1 cellular context compared by ENCODE assay signal in genomic region chr14:77653473-77653872, GRCh38.
TF ChIP-seq lines count a peak whose summit lies in the region.

No MANE protein-coding gene starts in this region.

TF ChIP-seq in HepG2, 621 proteins besides CTCF, POLR2A, EP300 and RAD21:
- TF ChIP-seq, protein P1, sequence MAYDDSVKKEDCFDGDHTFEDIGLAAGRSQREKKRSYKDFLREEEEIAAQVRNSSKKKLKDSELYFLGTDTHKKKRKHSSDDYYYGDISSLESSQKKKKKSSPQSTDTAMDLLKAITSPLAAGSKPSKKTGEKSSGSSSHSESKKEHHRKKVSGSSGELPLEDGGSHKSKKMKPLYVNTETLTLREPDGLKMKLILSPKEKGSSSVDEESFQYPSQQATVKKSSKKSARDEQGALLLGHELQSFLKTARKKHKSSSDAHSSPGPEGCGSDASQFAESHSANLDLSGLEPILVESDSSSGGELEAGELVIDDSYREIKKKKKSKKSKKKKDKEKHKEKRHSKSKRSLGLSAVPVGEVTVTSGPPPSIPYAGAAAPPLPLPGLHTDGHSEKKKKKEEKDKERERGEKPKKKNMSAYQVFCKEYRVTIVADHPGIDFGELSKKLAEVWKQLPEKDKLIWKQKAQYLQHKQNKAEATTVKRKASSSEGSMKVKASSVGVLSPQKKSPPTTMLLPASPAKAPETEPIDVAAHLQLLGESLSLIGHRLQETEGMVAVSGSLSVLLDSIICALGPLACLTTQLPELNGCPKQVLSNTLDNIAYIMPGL (CRISPR knock-in tag; IDR thresholded peaks at IDR 0.05; ENCODE audit: borderline replicate concordance in 1 of 2, low read depth in 1 of 2) = peak in 1 of 2 experiments; percentile 24; a peak in 2 of 4 replicates
- TF ChIP-seq STAG1 (CRISPR knock-in tag; IDR thresholded peaks at IDR 0.05) (0 out of 2 replicates have a peak, but pooled peaks have one; percentile 16), ZNF687 (CRISPR knock-in tag; IDR thresholded peaks at IDR 0.05) (peak; percentile 56), MTF2 (CRISPR knock-in tag; IDR thresholded peaks at IDR 0.05; ENCODE audit: borderline replicate concordance) (no peak), ZNF574 (CRISPR knock-in tag; IDR thresholded peaks at IDR 0.05) (no peak), ZNF441 (CRISPR knock-in tag; IDR thresholded peaks at IDR 0.05; ENCODE audit: borderline replicate concordance) (0 out of 2 replicates have a peak, but pooled peaks have one; percentile 25), ZNF75D (CRISPR knock-in tag; IDR thresholded peaks at IDR 0.05; ENCODE audit: borderline replicate concordance) (no peak), EHMT2 (IDR thresholded peaks at IDR 0.05; ENCODE audit: borderline replicate concordance, low read depth, low read length) (no peak), ZNF607 (CRISPR knock-in tag; IDR thresholded peaks at IDR 0.05; ENCODE audit: borderline replicate concordance) (0 out of 2 replicates have a peak, but pooled peaks have one; percentile 27), SOX6 (IDR thresholded peaks at IDR 0.05) (no peak), SOX6 (CRISPR knock-in tag; IDR thresholded peaks at IDR 0.05) (0 out of 2 replicates have a peak, but pooled peaks have one; percentile 18), SETDB1 (CRISPR knock-in tag; IDR thresholded peaks at IDR 0.05; ENCODE audit: borderline replicate concordance) (0 out of 2 replicates have a peak, but pooled peaks have one; percentile 59), XRCC5 (optimal IDR thresholded peaks at IDR 0.05; ENCODE audit: low read length) (peak; percentile 31), ZNF879 (CRISPR knock-in tag; IDR thresholded peaks at IDR 0.05) (0 out of 2 replicates have a peak, but pooled peaks have one; percentile 30), GABPA (IDR thresholded peaks at IDR 0.05; ENCODE audit: low read depth, low read length) (no peak), GABPA (CRISPR knock-in tag; IDR thresholded peaks at IDR 0.05; ENCODE audit: low read depth) (peak; percentile 34; the same call in 1 of the 2 replicates), ZNF263 (CRISPR knock-in tag; IDR thresholded peaks at IDR 0.05) (peak; percentile 94)
- TF ChIP-seq, protein P2, sequence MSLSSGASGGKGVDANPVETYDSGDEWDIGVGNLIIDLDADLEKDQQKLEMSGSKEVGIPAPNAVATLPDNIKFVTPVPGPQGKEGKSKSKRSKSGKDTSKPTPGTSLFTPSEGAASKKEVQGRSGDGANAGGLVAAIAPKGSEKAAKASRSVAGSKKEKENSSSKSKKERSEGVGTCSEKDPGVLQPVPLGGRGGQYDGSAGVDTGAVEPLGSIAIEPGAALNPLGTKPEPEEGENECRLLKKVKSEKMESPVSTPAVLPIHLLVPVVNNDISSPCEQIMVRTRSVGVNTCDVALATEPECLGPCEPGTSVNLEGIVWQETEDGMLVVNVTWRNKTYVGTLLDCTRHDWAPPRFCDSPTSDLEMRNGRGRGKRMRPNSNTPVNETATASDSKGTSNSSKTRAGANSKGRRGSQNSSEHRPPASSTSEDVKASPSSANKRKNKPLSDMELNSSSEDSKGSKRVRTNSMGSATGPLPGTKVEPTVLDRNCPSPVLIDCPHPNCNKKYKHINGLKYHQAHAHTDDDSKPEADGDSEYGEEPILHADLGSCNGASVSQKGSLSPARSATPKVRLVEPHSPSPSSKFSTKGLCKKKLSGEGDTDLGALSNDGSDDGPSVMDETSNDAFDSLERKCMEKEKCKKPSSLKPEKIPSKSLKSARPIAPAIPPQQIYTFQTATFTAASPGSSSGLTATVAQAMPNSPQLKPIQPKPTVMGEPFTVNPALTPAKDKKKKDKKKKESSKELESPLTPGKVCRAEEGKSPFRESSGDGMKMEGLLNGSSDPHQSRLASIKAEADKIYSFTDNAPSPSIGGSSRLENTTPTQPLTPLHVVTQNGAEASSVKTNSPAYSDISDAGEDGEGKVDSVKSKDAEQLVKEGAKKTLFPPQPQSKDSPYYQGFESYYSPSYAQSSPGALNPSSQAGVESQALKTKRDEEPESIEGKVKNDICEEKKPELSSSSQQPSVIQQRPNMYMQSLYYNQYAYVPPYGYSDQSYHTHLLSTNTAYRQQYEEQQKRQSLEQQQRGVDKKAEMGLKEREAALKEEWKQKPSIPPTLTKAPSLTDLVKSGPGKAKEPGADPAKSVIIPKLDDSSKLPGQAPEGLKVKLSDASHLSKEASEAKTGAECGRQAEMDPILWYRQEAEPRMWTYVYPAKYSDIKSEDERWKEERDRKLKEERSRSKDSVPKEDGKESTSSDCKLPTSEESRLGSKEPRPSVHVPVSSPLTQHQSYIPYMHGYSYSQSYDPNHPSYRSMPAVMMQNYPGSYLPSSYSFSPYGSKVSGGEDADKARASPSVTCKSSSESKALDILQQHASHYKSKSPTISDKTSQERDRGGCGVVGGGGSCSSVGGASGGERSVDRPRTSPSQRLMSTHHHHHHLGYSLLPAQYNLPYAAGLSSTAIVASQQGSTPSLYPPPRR (CRISPR knock-in tag; IDR thresholded peaks at IDR 0.05; ENCODE audit: borderline replicate concordance) = no peak
- TF ChIP-seq, protein P3, sequence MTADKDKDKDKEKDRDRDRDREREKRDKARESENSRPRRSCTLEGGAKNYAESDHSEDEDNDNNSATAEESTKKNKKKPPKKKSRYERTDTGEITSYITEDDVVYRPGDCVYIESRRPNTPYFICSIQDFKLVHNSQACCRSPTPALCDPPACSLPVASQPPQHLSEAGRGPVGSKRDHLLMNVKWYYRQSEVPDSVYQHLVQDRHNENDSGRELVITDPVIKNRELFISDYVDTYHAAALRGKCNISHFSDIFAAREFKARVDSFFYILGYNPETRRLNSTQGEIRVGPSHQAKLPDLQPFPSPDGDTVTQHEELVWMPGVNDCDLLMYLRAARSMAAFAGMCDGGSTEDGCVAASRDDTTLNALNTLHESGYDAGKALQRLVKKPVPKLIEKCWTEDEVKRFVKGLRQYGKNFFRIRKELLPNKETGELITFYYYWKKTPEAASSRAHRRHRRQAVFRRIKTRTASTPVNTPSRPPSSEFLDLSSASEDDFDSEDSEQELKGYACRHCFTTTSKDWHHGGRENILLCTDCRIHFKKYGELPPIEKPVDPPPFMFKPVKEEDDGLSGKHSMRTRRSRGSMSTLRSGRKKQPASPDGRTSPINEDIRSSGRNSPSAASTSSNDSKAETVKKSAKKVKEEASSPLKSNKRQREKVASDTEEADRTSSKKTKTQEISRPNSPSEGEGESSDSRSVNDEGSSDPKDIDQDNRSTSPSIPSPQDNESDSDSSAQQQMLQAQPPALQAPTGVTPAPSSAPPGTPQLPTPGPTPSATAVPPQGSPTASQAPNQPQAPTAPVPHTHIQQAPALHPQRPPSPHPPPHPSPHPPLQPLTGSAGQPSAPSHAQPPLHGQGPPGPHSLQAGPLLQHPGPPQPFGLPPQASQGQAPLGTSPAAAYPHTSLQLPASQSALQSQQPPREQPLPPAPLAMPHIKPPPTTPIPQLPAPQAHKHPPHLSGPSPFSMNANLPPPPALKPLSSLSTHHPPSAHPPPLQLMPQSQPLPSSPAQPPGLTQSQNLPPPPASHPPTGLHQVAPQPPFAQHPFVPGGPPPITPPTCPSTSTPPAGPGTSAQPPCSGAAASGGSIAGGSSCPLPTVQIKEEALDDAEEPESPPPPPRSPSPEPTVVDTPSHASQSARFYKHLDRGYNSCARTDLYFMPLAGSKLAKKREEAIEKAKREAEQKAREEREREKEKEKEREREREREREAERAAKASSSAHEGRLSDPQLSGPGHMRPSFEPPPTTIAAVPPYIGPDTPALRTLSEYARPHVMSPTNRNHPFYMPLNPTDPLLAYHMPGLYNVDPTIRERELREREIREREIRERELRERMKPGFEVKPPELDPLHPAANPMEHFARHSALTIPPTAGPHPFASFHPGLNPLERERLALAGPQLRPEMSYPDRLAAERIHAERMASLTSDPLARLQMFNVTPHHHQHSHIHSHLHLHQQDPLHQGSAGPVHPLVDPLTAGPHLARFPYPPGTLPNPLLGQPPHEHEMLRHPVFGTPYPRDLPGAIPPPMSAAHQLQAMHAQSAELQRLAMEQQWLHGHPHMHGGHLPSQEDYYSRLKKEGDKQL (CRISPR knock-in tag; IDR thresholded peaks at IDR 0.05; ENCODE audit: low read depth) = no peak
- TF ChIP-seq, protein P4, sequence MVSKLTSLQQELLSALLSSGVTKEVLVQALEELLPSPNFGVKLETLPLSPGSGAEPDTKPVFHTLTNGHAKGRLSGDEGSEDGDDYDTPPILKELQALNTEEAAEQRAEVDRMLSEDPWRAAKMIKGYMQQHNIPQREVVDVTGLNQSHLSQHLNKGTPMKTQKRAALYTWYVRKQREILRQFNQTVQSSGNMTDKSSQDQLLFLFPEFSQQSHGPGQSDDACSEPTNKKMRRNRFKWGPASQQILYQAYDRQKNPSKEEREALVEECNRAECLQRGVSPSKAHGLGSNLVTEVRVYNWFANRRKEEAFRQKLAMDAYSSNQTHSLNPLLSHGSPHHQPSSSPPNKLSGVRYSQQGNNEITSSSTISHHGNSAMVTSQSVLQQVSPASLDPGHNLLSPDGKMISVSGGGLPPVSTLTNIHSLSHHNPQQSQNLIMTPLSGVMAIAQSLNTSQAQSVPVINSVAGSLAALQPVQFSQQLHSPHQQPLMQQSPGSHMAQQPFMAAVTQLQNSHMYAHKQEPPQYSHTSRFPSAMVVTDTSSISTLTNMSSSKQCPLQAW (CRISPR knock-in tag; IDR thresholded peaks at IDR 0.05) = 0 out of 2 replicates have a peak, but pooled peaks have one; percentile 31
